Comparison of ENCODE assay signal across 25 cellular contexts in the genomic region with DNA sequence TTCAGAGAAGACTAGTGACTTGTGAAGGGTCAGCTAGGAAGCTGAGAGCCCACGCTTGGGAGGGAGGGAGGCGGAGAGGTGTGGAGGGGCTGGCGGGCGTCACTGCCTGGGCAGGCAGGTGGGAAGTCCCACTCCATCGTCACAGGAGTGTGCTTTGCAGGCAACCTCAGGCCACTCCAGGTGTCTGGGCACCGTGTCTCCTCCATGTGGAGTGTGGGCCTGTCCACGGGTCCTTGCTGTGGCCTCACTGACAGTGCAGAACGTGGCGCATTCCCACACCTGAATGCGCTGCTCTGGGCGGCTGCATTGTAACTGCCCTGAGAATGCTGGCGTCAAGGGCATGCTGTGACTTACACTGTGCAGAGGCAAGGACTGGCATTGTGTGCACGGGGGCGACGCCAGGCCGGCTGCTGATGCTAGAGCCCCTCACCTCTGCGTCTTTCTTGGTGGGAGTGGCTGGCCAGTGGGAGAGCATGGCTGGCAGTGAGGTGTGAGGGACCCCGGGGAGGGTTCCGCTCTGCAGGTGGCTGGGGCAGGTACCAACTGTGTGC.
DNase-seq lines count a peak whose midpoint lies in the region; ATAC-seq and TF ChIP-seq lines count a peak whose summit lies in the region.
"Had no signal": no experiment of that assay in that cellular context is flagged by ENCODE, and none has a peak within 500 bp of the region (broad histone marks: within the 10 kb centered on the region; RNA-seq: fewer than 3 reads in every experiment).

No MANE protein-coding gene starts in this region.

- H3F3A ChIP-seq in PC-9 (ENCODE audit: insufficient read depth, low read depth), result no peaks in the 10 kb centered on the region

- H3K27me3 ChIP-seq in Peyer's patch, result no peaks in the 10 kb centered on the region
- no peaks in the 10 kb centered on the region for H3K27me3 ChIP-seq in lower lobe of right lung (ENCODE audit: low read depth)
- no peaks in the 10 kb centered on the region for H3K27me3 ChIP-seq in PC-9 (ENCODE audit: insufficient read depth, low read depth)
- H3K27me3 ChIP-seq: BLaER1, SJCRH30 had no signal

- no peak for ATAC-seq in lower lobe of right lung
- ATAC-seq in stimulated activated naive B cell treated with anti-CD40 and anti-IgM and Interleukin-4, amounts not matched to agents 10 μg/mL and 1 μg/mL and 100 μg/mL, for 72 hours (replicated peaks), result no peak
- ATAC-seq: HepG2, K562, Right ventricle myocardium inferior had no signal

- H3K36me3 ChIP-seq in Peyer's patch, result peaks cover 0 to 11% (median 0%) of the 10 kb centered on the region in 3 donors
- peaks cover 26% of the 10 kb centered on the region for H3K36me3 ChIP-seq in lower lobe of right lung
- H3K36me3 ChIP-seq in PC-9 (ENCODE audit: low read depth), result no peaks in the 10 kb centered on the region
- H3K36me3 ChIP-seq: SJCRH30 had no signal

- H3K27me3 Mint-ChIP-seq in activated naive CD4-positive, alpha-beta T cell treated with anti-CD3 and anti-CD28 coated beads, Interleukin-2, amount 50 U/mL, for 24 hours, result no peaks in the 10 kb centered on the region
- no peaks in the 10 kb centered on the region for H3K27me3 Mint-ChIP-seq in stimulated activated naive B cell treated with anti-CD40 and anti-IgM and Interleukin-4, amounts not matched to agents 10 μg/mL and 1 μg/mL and 100 μg/mL, for 72 hours
- H3K27me3 Mint-ChIP-seq: CD4-positive, alpha-beta T cell had no signal

- intact Hi-C loops in lower lobe of right lung (cut with DNase I) (no loop called here), PC-9 (cut with micrococcal nuclease; ENCODE audit: unreplicated experiment) (no loop called here)

- no peak overlapping the region for H3K4me3 Mint-ChIP-seq in activated naive CD4-positive, alpha-beta T cell treated with anti-CD3 and anti-CD28 coated beads, Interleukin-2, amount 50 U/mL, for 24 hours
- peak overlapping the region in 1 of 2 donors; percentile 19 for H3K4me3 Mint-ChIP-seq in stimulated activated naive B cell treated with anti-CD40 and anti-IgM and Interleukin-4, amounts not matched to agents 10 μg/mL and 1 μg/mL and 100 μg/mL, for 72 hours
- H3K4me3 Mint-ChIP-seq: CD4-positive, alpha-beta T cell had no signal

- no peaks in the 10 kb centered on the region for H3K36me3 Mint-ChIP-seq in activated naive CD4-positive, alpha-beta T cell treated with anti-CD3 and anti-CD28 coated beads, Interleukin-2, amount 50 U/mL, for 24 hours
- peaks cover 32 to 57% of the 10 kb centered on the region in 2 donors for H3K36me3 Mint-ChIP-seq in stimulated activated naive B cell treated with anti-CD40 and anti-IgM and Interleukin-4, amounts not matched to agents 10 μg/mL and 1 μg/mL and 100 μg/mL, for 72 hours

- CTCF ChIA-PET in PC-9 (lab: Charles Lee), result no interaction called here

- no peaks in the 10 kb centered on the region for H3K9me3 Mint-ChIP-seq in activated naive CD4-positive, alpha-beta T cell treated with anti-CD3 and anti-CD28 coated beads, Interleukin-2, amount 50 U/mL, for 24 hours
- no peaks in the 10 kb centered on the region for H3K9me3 Mint-ChIP-seq in stimulated activated naive B cell treated with anti-CD40 and anti-IgM and Interleukin-4, amounts not matched to agents 10 μg/mL and 1 μg/mL and 100 μg/mL, for 72 hours
- H3K9me3 Mint-ChIP-seq: CD4-positive, alpha-beta T cell had no signal

- peak overlapping the region; percentile 77 for H3K27ac Mint-ChIP-seq in activated naive CD4-positive, alpha-beta T cell treated with anti-CD3 and anti-CD28 coated beads, Interleukin-2, amount 50 U/mL, for 24 hours
- H3K27ac Mint-ChIP-seq in stimulated activated naive B cell treated with anti-CD40 and anti-IgM and Interleukin-4, amounts not matched to agents 10 μg/mL and 1 μg/mL and 100 μg/mL, for 72 hours, result peak overlapping the region; percentile 65
- H3K27ac Mint-ChIP-seq: CD4-positive, alpha-beta T cell had no signal

- no peak for TF ChIP-seq CTCF in Peyer's patch (IDR thresholded peaks at IDR 0.05)
- TF ChIP-seq CTCF in lower lobe of right lung (IDR thresholded peaks at IDR 0.05), result no peak
- TF ChIP-seq CTCF in PC-9 (conservative IDR thresholded peaks at IDR 0.05), result no peak

- H3K4me1 ChIP-seq in Peyer's patch, result peaks cover 0 to 18% (median 0%) of the 10 kb centered on the region in 4 donors
- H3K4me1 ChIP-seq in lower lobe of right lung, result peaks cover 6% of the 10 kb centered on the region
- H3K4me1 ChIP-seq in PC-9 (replicated peaks; ENCODE audit: insufficient read depth), result no peaks in the 10 kb centered on the region
- H3K4me1 ChIP-seq: SJCRH30 had no signal

- no peaks in the 10 kb centered on the region for H3K79me2 ChIP-seq in PC-9 (ENCODE audit: low read depth)

- no TSS peak for BruUV-seq in PC-9 (replicated peaks; lab: Mats Ljungman, UMichigan)

- H3K4me1 Mint-ChIP-seq in activated naive CD4-positive, alpha-beta T cell treated with anti-CD3 and anti-CD28 coated beads, Interleukin-2, amount 50 U/mL, for 24 hours, result no peaks in the 10 kb centered on the region
- peaks cover 0 to 2% of the 10 kb centered on the region in 2 donors for H3K4me1 Mint-ChIP-seq in stimulated activated naive B cell treated with anti-CD40 and anti-IgM and Interleukin-4, amounts not matched to agents 10 μg/mL and 1 μg/mL and 100 μg/mL, for 72 hours

- no peak overlapping the region for H3K4me2 ChIP-seq in PC-9
- H3K4me2 ChIP-seq: BLaER1 had no signal

- H3K4me3 ChIP-seq in Peyer's patch, result no peak overlapping the region
- no peak overlapping the region for H3K4me3 ChIP-seq in lower lobe of right lung
- no peak overlapping the region for H3K4me3 ChIP-seq in PC-9
- H3K4me3 ChIP-seq: BLaER1, GM23248, K562, SJCRH30 had no signal

- H4K20me1 ChIP-seq in PC-9 (ENCODE audit: insufficient read depth), result no peaks in the 10 kb centered on the region

- POLR2A ChIA-PET in PC-9 (lab: Charles Lee; ENCODE audit: unreplicated experiment), result no interaction called here

- H3K9me2 ChIP-seq in PC-9 (ENCODE audit: insufficient read depth), result no peaks in the 10 kb centered on the region

- H2AFZ ChIP-seq in PC-9, result no peak overlapping the region
- H2AFZ ChIP-seq: GM23248 had no signal

- DNase-seq in activated naive CD4-positive, alpha-beta T cell (lab: John Stamatoyannopoulos, UW), result no peak
- peak in 2 of 3 donors; percentile 16 to 36 for DNase-seq in Peyer's patch
- DNase-seq in lower lobe of right lung, result peak; percentile 18
- no peak for DNase-seq in stimulated activated naive B cell treated with anti-CD40 and anti-IgM and Interleukin-4, amounts not matched to agents 10 μg/mL and 1 μg/mL and 100 μg/mL, for 72 hours
- DNase-seq in PC-9, result no peak
- DNase-seq in DMS 273 (lab: John Stamatoyannopoulos, UW; ENCODE audit: unreplicated experiment), result no peak
- no peak for DNase-seq in NCI-H1048 (lab: John Stamatoyannopoulos, UW)
- DNase-seq: DMS53, GM23248, H7, Kasumi-1, MV-4-11, NCI-H1105 treated with DMSO at 0.1 percent for 48 hours, NCI-H146, NCI-H1930, NCI-H2107, NCI-H524, NCI-H748 treated with DMSO at 0.1 percent for 48 hours, SJCRH30 had no signal

- H3K27ac ChIP-seq in Peyer's patch (no peak overlapping the region), lower lobe of right lung (no peak overlapping the region), PC-9 (no peak overlapping the region)
- H3K27ac ChIP-seq: BLaER1, GM23248, SJCRH30 had no signal

- no peak for TF ChIP-seq POLR2A in Peyer's patch (IDR thresholded peaks at IDR 0.05)

- H3K9me3 ChIP-seq in Peyer's patch, result no peaks in the 10 kb centered on the region
- no peaks in the 10 kb centered on the region for H3K9me3 ChIP-seq in lower lobe of right lung
- H3K9me3 ChIP-seq in PC-9 (ENCODE audit: insufficient read depth, low read depth), result no peaks in the 10 kb centered on the region
- H3K9me3 ChIP-seq: BLaER1, SJCRH30 had no signal

Comparison
In these comparisons a context has a peak if more than half of its experiments do, and no peak if none do; other contexts are left out.
1. DNase-seq: peak in Peyer's patch (2 of 3) and lower lobe of right lung (single experiment); none in activated naive CD4-positive, alpha-beta T cell (0 of 4), stimulated activated naive B cell treated with anti-CD40 and anti-IgM and Interleukin-4, amounts not matched to agents 10 μg/mL and 1 μg/mL and 100 μg/mL, for 72 hours (single experiment), PC-9 (0 of 2), DMS 273 (single experiment) and NCI-H1048 (single experiment).